23 cellular contexts compared by ENCODE assay signal in the genomic region with DNA sequence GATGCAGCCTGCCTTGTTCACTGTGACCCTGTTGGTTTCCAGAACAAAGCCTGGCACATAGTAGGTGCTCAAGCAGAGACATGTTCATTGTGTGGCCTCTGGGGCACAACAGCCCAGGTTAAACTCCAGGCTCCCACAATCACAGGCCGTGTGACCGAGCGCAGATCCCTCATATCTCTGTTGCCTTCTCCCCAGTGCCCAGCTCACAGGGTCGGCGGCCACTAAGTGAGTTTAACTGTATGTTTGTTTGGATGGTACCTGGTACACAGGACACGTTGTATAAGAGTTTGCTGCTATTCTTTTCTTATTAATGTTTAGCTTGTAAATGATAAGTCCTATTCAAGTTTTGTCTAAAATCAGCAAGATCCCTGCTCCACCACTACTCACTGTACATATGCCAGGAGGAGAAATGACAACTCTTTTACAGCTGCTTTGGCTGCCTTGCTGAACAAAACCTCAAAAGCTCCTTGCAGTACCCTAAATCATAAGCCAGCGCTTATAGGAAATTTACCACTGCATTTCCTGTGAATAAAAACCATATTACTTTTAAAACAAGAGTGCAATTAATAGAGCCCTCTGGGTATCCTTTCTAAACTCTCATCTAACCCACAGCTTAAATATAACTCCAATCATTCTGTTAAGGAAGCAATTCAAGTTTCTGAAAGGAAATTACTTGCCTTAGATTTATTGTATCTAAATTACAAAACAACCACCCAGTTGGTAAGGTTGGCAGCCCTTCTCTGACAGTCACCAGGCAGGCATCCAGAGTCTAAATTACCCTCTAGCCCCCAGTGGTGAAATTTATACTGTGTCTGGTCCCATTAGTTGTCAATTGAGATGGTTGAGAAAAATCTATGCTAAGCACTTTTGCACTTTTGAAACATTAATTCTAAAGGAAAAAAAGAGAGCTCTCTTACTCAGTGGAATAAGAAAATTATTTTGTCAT.
DNase-seq lines count a peak whose midpoint lies in the region; ATAC-seq and TF ChIP-seq lines count a peak whose summit lies in the region.
"Had no signal": no experiment of that assay in that cellular context is flagged by ENCODE, and none has a peak within 500 bp of the region (broad histone marks: within the 10 kb centered on the region; RNA-seq: fewer than 3 reads in every experiment).

No MANE protein-coding gene starts in this region.

- H3F3A ChIP-seq in SK-N-SH (replicated peaks; ENCODE audit: insufficient read depth) = no peaks in the 10 kb centered on the region

- H3K9me3 ChIP-seq in SK-N-SH = no peaks in the 10 kb centered on the region
- no peaks in the 10 kb centered on the region for H3K9me3 ChIP-seq in skeletal muscle satellite cell (replicated peaks; ENCODE audit: low read length)
- no peaks in the 10 kb centered on the region for H3K9me3 ChIP-seq in ovary
- H3K9me3 ChIP-seq: A549, body of pancreas, SJCRH30 had no signal

- H3K27me3 ChIP-seq in SK-N-SH (ENCODE audit: insufficient read depth) (no peaks in the 10 kb centered on the region), foreskin keratinocyte (no peaks in the 10 kb centered on the region), skeletal muscle satellite cell (ENCODE audit: control insufficient read depth, insufficient read depth, low read length) (no peaks in the 10 kb centered on the region), ovary (no peaks in the 10 kb centered on the region)
- H3K27me3 ChIP-seq: body of pancreas, SJCRH30 had no signal

- CTCF ChIA-PET in SK-N-SH (lab: Yijun Ruan, JAX) = interaction anchor here (0.8 to 2.7 kb wide), 8 partner anchors 9 to 74 kb away, joined by 3 to 11 read pairs (median 4); no protein-coding TSS in a partner anchor

- intact Hi-C loops in ovary (cut with DNase I) = no loop called here

- TF ChIP-seq CTCF in SK-N-SH (IDR thresholded peaks at IDR 0.05) (no peak), foreskin keratinocyte (conservative IDR thresholded peaks at IDR 0.05) (no peak), ovary (IDR thresholded peaks at IDR 0.05) (no peak)

- H4K20me1 ChIP-seq in SK-N-SH (ENCODE audit: insufficient read depth) = no peaks in the 10 kb centered on the region

- H3K36me3 ChIP-seq in SK-N-SH (replicated peaks in 1 of 2; ENCODE audit: control insufficient read depth in 1 of 2, insufficient read depth in 2 of 2, low read length in 1 of 2) (no peaks in the 10 kb centered on the region), skeletal muscle satellite cell (ENCODE audit: insufficient read depth, low read length) (no peaks in the 10 kb centered on the region), ovary (no peaks in the 10 kb centered on the region)
- H3K36me3 ChIP-seq: SJCRH30 had no signal

- ATAC-seq in SK-N-SH treated with all-trans-retinoic acid at 6 μM for 48 hours = peak; percentile 87
- peak; percentile 36 for ATAC-seq in foreskin keratinocyte
- no peak for ATAC-seq in HG03521 (IDR thresholded peaks at IDR 0.05; ENCODE audit: unreplicated experiment)
- ATAC-seq: A549; body of pancreas; left cardiac atrium; naive thymus-derived CD4-positive, alpha-beta T cell; sciatic nerve had no signal

- in situ Hi-C loops in SK-MEL-5 (cut with HindIII; ENCODE audit: low pct_unique_long_range_greater_than_20kb, low sequenced_read_pairs) = no loop called here

- WGBS in SK-N-SH (ENCODE audit: low lambda C conversion rate) = 85% methylated on average over 4 of the region's 7 CpGs
- 80 to 85% (median 82%) methylated on average over 7 of the region's 7 CpGs for WGBS in ovary, 3 donors

- H3K4me3 ChIP-seq in SK-N-SH (ENCODE audit: low read depth in 2 of 2, low read length in 1 of 2) = no peak overlapping the region
- no peak overlapping the region for H3K4me3 ChIP-seq in skeletal muscle satellite cell (ENCODE audit: low read length)
- H3K4me3 ChIP-seq in ovary = no peak overlapping the region
- H3K4me3 ChIP-seq: A549, body of pancreas, SJCRH30 had no signal

- peaks cover 0 to 2% of the 10 kb centered on the region in 2 experiments; a peak in 2 of 4 replicates for H3K4me1 ChIP-seq in SK-N-SH (ENCODE audit: control insufficient read depth in 1 of 2, insufficient read depth in 2 of 2, low read depth in 1 of 2, low read length in 1 of 2)
- H3K4me1 ChIP-seq in foreskin keratinocyte = peaks cover 10% of the 10 kb centered on the region
- peaks cover 31% of the 10 kb centered on the region for H3K4me1 ChIP-seq in skeletal muscle satellite cell (ENCODE audit: control insufficient read depth, insufficient read depth, low read length)
- H3K4me1 ChIP-seq in ovary (ENCODE audit: insufficient read depth) = no peaks in the 10 kb centered on the region
- H3K4me1 ChIP-seq: A549, body of pancreas, SJCRH30 had no signal

- no peaks in the 10 kb centered on the region for H3K9me2 ChIP-seq in SK-N-SH

- no peak for TF ChIP-seq POLR2A in ovary (IDR thresholded peaks at IDR 0.05)

- TF ChIP-seq EP300 in SK-N-SH (IDR thresholded peaks at IDR 0.05; ENCODE audit: borderline replicate concordance in 1 of 2, low read depth in 1 of 2, low read length in 1 of 2) = no peak
- no peak for TF ChIP-seq EP300 in ovary (IDR thresholded peaks at IDR 0.05)

- POLR2A ChIA-PET in SK-N-SH (lab: Yijun Ruan, JAX) = no interaction called here

- no peaks in the 10 kb centered on the region for H3K79me2 ChIP-seq in SK-N-SH (ENCODE audit: insufficient read depth)

- DNase-seq in SK-N-SH (no peak), SK-MEL-5 (ENCODE audit: low read depth, low spot score) (peak; percentile 48), foreskin keratinocyte (no peak), ovary (no peak)
- DNase-seq in effector CD4-positive, alpha-beta T cell = no peak
- DNase-seq: activated CD8-positive, alpha-beta memory T cell treated with anti-CD3 and anti-CD28 coated beads, Interleukin-2, amount 50 U/mL, for 4 hours; body of pancreas; endodermal cell; GDM1; head of caudate nucleus; left cardiac atrium; mesendoderm; naive thymus-derived CD4-positive, alpha-beta T cell; NCI-H146; NCI-H226; SJCRH30 had no signal

- TF ChIP-seq RAD21 in SK-N-SH (IDR thresholded peaks at IDR 0.05; ENCODE audit: low read length) = no peak

- no peak overlapping the region for H2AFZ ChIP-seq in SK-N-SH (ENCODE audit: low read depth)

- no peak overlapping the region for H3K27ac ChIP-seq in SK-N-SH (ENCODE audit: low read depth in 2 of 2, low read length in 1 of 2)
- H3K27ac ChIP-seq in foreskin keratinocyte = no peak overlapping the region
- H3K27ac ChIP-seq in ovary = no peak overlapping the region
- H3K27ac ChIP-seq: A549, body of pancreas, C4-2B, SJCRH30, VCaP had no signal

- H3K9ac ChIP-seq in SK-N-SH (no peak overlapping the region), skeletal muscle satellite cell (ENCODE audit: low read depth, low read length) (peak overlapping the region; percentile 18)

- H3K4me2 ChIP-seq in SK-N-SH (no peak overlapping the region), skeletal muscle satellite cell (ENCODE audit: low read length) (peak overlapping the region; percentile 40)
- H3K4me2 ChIP-seq: A549 had no signal

TF ChIP-seq in SK-N-SH treated with all-trans-retinoic acid at 6 μM for 48 hours, 23 proteins besides CTCF, POLR2A, EP300 and RAD21:
- TF ChIP-seq SNAI2 (CRISPR knock-in tag; IDR thresholded peaks at IDR 0.05) (no peak), ISL1 (CRISPR knock-in tag; IDR thresholded peaks at IDR 0.05) (peak; percentile 32; the same call in 1 of the 2 replicates)

TF ChIP-seq in SK-N-SH, 30 proteins besides CTCF, POLR2A, EP300 and RAD21 (continues in another document):
- TF ChIP-seq, protein P1, sequence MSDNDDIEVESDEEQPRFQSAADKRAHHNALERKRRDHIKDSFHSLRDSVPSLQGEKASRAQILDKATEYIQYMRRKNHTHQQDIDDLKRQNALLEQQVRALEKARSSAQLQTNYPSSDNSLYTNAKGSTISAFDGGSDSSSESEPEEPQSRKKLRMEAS (IDR thresholded peaks at IDR 0.05; ENCODE audit: low read depth) = no peak
- TF ChIP-seq GATA2 (CRISPR knock-in tag; IDR thresholded peaks at IDR 0.05) (no peak), MEF2A (IDR thresholded peaks at IDR 0.05; ENCODE audit: borderline replicate concordance, low read depth) (no peak), GABPA (IDR thresholded peaks at IDR 0.05; ENCODE audit: low read depth) (no peak), RCOR1 (IDR thresholded peaks at IDR 0.05; ENCODE audit: low read length) (no peak), FOXM1 (IDR thresholded peaks at IDR 0.05; ENCODE audit: low read depth) (no peak), EZH2phosphoT487 (IDR thresholded peaks at IDR 0.05; ENCODE audit: borderline replicate concordance, low read depth) (no peak), ELF1 (IDR thresholded peaks at IDR 0.05) (no peak), TEAD4 (IDR thresholded peaks at IDR 0.05; ENCODE audit: borderline replicate concordance, insufficient read depth) (no peak), FOXJ3 (CRISPR knock-in tag; IDR thresholded peaks at IDR 0.05) (no peak), FOSL2 (IDR thresholded peaks at IDR 0.05; ENCODE audit: borderline replicate concordance, low read depth) (no peak), SMC3 (IDR thresholded peaks at IDR 0.05; ENCODE audit: low read depth, low read length) (no peak)
- TF ChIP-seq, protein P2, sequence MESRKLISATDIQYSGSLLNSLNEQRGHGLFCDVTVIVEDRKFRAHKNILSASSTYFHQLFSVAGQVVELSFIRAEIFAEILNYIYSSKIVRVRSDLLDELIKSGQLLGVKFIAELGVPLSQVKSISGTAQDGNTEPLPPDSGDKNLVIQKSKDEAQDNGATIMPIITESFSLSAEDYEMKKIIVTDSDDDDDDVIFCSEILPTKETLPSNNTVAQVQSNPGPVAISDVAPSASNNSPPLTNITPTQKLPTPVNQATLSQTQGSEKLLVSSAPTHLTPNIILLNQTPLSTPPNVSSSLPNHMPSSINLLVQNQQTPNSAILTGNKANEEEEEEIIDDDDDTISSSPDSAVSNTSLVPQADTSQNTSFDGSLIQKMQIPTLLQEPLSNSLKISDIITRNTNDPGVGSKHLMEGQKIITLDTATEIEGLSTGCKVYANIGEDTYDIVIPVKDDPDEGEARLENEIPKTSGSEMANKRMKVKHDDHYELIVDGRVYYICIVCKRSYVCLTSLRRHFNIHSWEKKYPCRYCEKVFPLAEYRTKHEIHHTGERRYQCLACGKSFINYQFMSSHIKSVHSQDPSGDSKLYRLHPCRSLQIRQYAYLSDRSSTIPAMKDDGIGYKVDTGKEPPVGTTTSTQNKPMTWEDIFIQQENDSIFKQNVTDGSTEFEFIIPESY (IDR thresholded peaks at IDR 0.05; ENCODE audit: borderline replicate concordance, low read depth) = no peak
- TF ChIP-seq, protein P3, sequence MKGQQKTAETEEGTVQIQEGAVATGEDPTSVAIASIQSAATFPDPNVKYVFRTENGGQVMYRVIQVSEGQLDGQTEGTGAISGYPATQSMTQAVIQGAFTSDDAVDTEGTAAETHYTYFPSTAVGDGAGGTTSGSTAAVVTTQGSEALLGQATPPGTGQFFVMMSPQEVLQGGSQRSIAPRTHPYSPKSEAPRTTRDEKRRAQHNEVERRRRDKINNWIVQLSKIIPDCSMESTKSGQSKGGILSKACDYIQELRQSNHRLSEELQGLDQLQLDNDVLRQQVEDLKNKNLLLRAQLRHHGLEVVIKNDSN (IDR thresholded peaks at IDR 0.05; ENCODE audit: borderline replicate concordance, low read depth) = no peak
